8 cellular contexts compared by ENCODE assay signal in genomic region chr1:32876341-32877210, GRCh38. TPM values are rescaled to one million over a fixed set of nuclear protein-coding genes. Genes with fewer than 3 reads are reported as not detected.
A peak's percentile ranks its signal among the peaks of the same experiment; 100 is the strongest.
DNase-seq lines count a peak whose midpoint lies in the region; ATAC-seq and TF ChIP-seq lines count a peak whose summit lies in the region.

No MANE protein-coding gene starts in this region.

- CTCF ChIA-PET in AG04449 (lab: Yijun Ruan, JAX) = interaction anchor here (0.5 to 9.0 kb wide), 28 partner anchors 10 to 477 kb away, joined by 3 to 187 read pairs (median 5); partner anchors contain the start of genes AZIN2 and HPCA

- no peak for ATAC-seq in GM21717 (IDR thresholded peaks at IDR 0.05; ENCODE audit: unreplicated experiment)

- H3K36me3 ChIP-seq in neuronal stem cell (replicated peaks in 1 of 2; ENCODE audit: control insufficient read depth in 2 of 2, insufficient read depth in 2 of 2, low read length in 2 of 2) = no peaks in the 10 kb centered on the region

- H4K8ac ChIP-seq in neuronal stem cell (ENCODE audit: low read depth, low read length) = no peak overlapping the region

- DNase-seq in AG04449 (ENCODE audit: low read depth, low spot score) (no peak), NCI-H748 treated with DMSO at 0.1 percent for 48 hours (lab: John Stamatoyannopoulos, UW) (peak; percentile 12), fibroblast of mammary gland (ENCODE audit: low read depth) (peak; percentile 41), neuronal stem cell (ENCODE audit: low spot score) (no peak), NCI-H226 (no peak)
- peak; percentile 78 for DNase-seq in activated T-cell treated with anti-CD3 and anti-CD28 coated beads, Interleukin-2, amount 50 U/mL, for 24 hours

- H3K4me3 Mint-ChIP-seq in activated T-cell treated with anti-CD3 and anti-CD28 coated beads, Interleukin-2, amount 50 U/mL, for 24 hours = no peak overlapping the region

- H3K9me3 ChIP-seq in neuronal stem cell (replicated peaks in 1 of 2; ENCODE audit: control insufficient read depth in 2 of 2, insufficient read depth in 1 of 2, low read depth in 1 of 2, low read length in 2 of 2) = no peaks in the 10 kb centered on the region

- peaks cover 3% of the 10 kb centered on the region for H3K4me1 Mint-ChIP-seq in activated T-cell treated with anti-CD3 and anti-CD28 coated beads, Interleukin-2, amount 50 U/mL, for 24 hours (ENCODE audit: low read depth)

- H3K36me3 Mint-ChIP-seq in activated T-cell treated with anti-CD3 and anti-CD28 coated beads, Interleukin-2, amount 50 U/mL, for 24 hours (ENCODE audit: low read depth) = no peaks in the 10 kb centered on the region

- H3K79me1 ChIP-seq in neuronal stem cell (ENCODE audit: low read depth, low read length) = no peaks in the 10 kb centered on the region

- H3K4me3 ChIP-seq in AG04449 (ENCODE audit: low read depth, low read length) (no peak overlapping the region), fibroblast of mammary gland (ENCODE audit: control insufficient read depth, low read depth, low read length) (no peak overlapping the region), neuronal stem cell (ENCODE audit: low read length in 2 of 2) (no peak overlapping the region)

- H3K27ac ChIP-seq in neuronal stem cell (replicated peaks; ENCODE audit: low read length) = peak overlapping the region; percentile 27

- peaks cover 20 to 22% of the 10 kb centered on the region in 2 donors for H3K4me1 ChIP-seq in neuronal stem cell (ENCODE audit: control insufficient read depth in 2 of 2, insufficient read depth in 1 of 2, low read depth in 1 of 2, low read length in 2 of 2)

- H3K27me3 ChIP-seq in neuronal stem cell (ENCODE audit: control insufficient read depth in 3 of 3, insufficient read depth in 3 of 3, low read depth in 1 of 3, low read length in 3 of 3) = peaks cover 0 to 36% (median 0%) of the 10 kb centered on the region in 3 experiments

- no peak overlapping the region for H3K9ac ChIP-seq in neuronal stem cell (ENCODE audit: low read depth, low read length, poor library complexity)

- H3K23ac ChIP-seq in neuronal stem cell (ENCODE audit: low read depth, low read length, poor library complexity) = no peak overlapping the region

- no peak overlapping the region for H3K14ac ChIP-seq in neuronal stem cell (ENCODE audit: low read length)

- H4K91ac ChIP-seq in neuronal stem cell (ENCODE audit: low read depth, low read length, poor library complexity) = no peak overlapping the region

- peak overlapping the region; percentile 0 for H3K18ac ChIP-seq in neuronal stem cell (ENCODE audit: low read length)

- H2AFZ ChIP-seq in neuronal stem cell (ENCODE audit: low read length) = peak overlapping the region; percentile 24

- no peak overlapping the region for H2BK12ac ChIP-seq in neuronal stem cell (ENCODE audit: low read length)

- H3K27ac Mint-ChIP-seq in activated T-cell treated with anti-CD3 and anti-CD28 coated beads, Interleukin-2, amount 50 U/mL, for 24 hours = no peak overlapping the region

- WGBS in neuronal stem cell (ENCODE audit: extremely low coverage in 2 of 2, insufficient read length in 2 of 2, insufficient replicate concordance in 1 of 2), 2 donors = no CpG with 5 or more reads among the region's 16 CpGs

- no peak overlapping the region for H2BK5ac ChIP-seq in neuronal stem cell (ENCODE audit: low read length)

- POLR2A ChIA-PET in AG04449 (lab: Yijun Ruan, JAX) = interaction anchor here (1.3 kb wide), 1 partner anchor 173 kb away, joined by 4 read pairs; no protein-coding TSS in a partner anchor

- H2AK5ac ChIP-seq in neuronal stem cell (ENCODE audit: low read depth, low read length) = no peak overlapping the region

- H3K4ac ChIP-seq in neuronal stem cell (ENCODE audit: low read length) = no peak overlapping the region

- no peak overlapping the region for H2BK120ac ChIP-seq in neuronal stem cell (ENCODE audit: low read depth, low read length)

- H3K4me2 ChIP-seq in neuronal stem cell (ENCODE audit: insufficient read depth, low read length, poor library complexity, severe bottlenecking) = peak overlapping the region; percentile 11

- H3K27me3 Mint-ChIP-seq in activated T-cell treated with anti-CD3 and anti-CD28 coated beads, Interleukin-2, amount 50 U/mL, for 24 hours = peaks cover 62% of the 10 kb centered on the region

- no peaks in the 10 kb centered on the region for H3K9me3 Mint-ChIP-seq in activated T-cell treated with anti-CD3 and anti-CD28 coated beads, Interleukin-2, amount 50 U/mL, for 24 hours

- no peak overlapping the region for H2BK15ac ChIP-seq in neuronal stem cell (ENCODE audit: low read length)

- peak; percentile 95 for TF ChIP-seq CTCF in AG04449 (IDR thresholded peaks at IDR 0.05; ENCODE audit: insufficient read depth, low read length, missing control alignments)
- TF ChIP-seq CTCF in GM12872 (IDR thresholded peaks at IDR 0.05; ENCODE audit: insufficient read depth, low read depth, low read length) = peak; percentile 99
- peak; percentile 81 for TF ChIP-seq CTCF in fibroblast of mammary gland (conservative IDR thresholded peaks at IDR 0.05; ENCODE audit: control insufficient read depth, insufficient read depth, low read depth, low read length)

RNA-seq across cellular contexts. Expression of gene FNDC5, which starts 5.9 kb away (rescaled TPM):
- polyA plus RNA-seq in neuronal stem cell (2013, experiment 1 of 2) = 12.0 TPM
- 11.7 TPM for polyA plus RNA-seq in neuronal stem cell (2013, experiment 2 of 2)

RNA-seq across cellular contexts. Expression of gene HPCA, which starts 9.7 kb away (rescaled TPM):
- 6.1 TPM for polyA plus RNA-seq in neuronal stem cell (2013, experiment 1 of 2)
- polyA plus RNA-seq in neuronal stem cell (2013, experiment 2 of 2) = 6.8 TPM

RNA-seq across cellular contexts. Expression of gene TMEM54, which starts 24.6 kb away (rescaled TPM):
- 17.2 TPM for polyA plus RNA-seq in neuronal stem cell (2013, experiment 1 of 2)
- polyA plus RNA-seq in neuronal stem cell (2013, experiment 2 of 2) = 15.6 TPM

RNA-seq across cellular contexts. Expression of gene S100PBP, which starts 59.1 kb away (rescaled TPM):
- 23.3 TPM for polyA plus RNA-seq in neuronal stem cell (2013, experiment 1 of 2)
- 25.6 TPM for polyA plus RNA-seq in neuronal stem cell (2013, experiment 2 of 2)

RNA-seq across cellular contexts. Expression of gene YARS1, which starts 59.4 kb away (rescaled TPM):
- 47.5 TPM for polyA plus RNA-seq in neuronal stem cell (2013, experiment 1 of 2)
- 49.0 TPM for polyA plus RNA-seq in neuronal stem cell (2013, experiment 2 of 2)

Comparison
In these comparisons a context has a peak if more than half of its experiments do, and no peak if none do; other contexts are left out.
1. DNase-seq: peak in NCI-H748 treated with DMSO at 0.1 percent for 48 hours (single experiment), activated T-cell treated with anti-CD3 and anti-CD28 coated beads, Interleukin-2, amount 50 U/mL, for 24 hours (single experiment) and fibroblast of mammary gland (single experiment); none in AG04449 (single experiment), neuronal stem cell (single experiment) and NCI-H226 (single experiment).
2. Peak in every context shown above with its lines, with median percentiles within 50 percentile points of each other: CTCF ChIP-seq.